Comparison of ENCODE assay signal across 29 cellular contexts in the genomic region with DNA sequence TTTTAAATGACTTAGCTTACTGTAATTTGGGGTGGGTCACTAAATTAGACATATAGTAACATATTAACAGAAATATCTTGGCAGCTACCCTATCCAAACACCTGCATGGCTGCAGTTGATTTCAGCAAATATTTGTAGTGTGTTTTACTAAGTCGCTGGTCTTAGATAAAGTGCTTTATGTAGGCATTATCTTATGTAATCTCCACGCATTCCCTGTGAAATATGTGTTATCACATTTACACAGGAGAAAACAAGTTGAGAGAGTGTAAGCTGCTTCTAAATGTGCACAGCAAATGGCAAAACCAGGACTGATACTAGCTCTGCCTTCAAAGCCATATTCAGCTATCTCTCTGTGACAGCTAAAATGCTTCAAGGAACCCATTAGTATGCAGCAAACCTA.
A peak's percentile ranks its signal among the peaks of the same experiment; 100 is the strongest.
DNase-seq lines count a peak whose midpoint lies in the region; ATAC-seq, FAIRE-seq and TF ChIP-seq lines count a peak whose summit lies in the region.
"Had no signal": no experiment of that assay in that cellular context is flagged by ENCODE, and none has a peak within 500 bp of the region (broad histone marks: within the 10 kb centered on the region; RNA-seq: fewer than 3 reads in every experiment).

No MANE protein-coding gene starts in this region.

- no peaks in the 10 kb centered on the region for H3K36me3 ChIP-seq in astrocyte (ENCODE audit: insufficient read depth, low read length)
- H3K36me3 ChIP-seq in right lobe of liver, result no peaks in the 10 kb centered on the region
- H3K36me3 ChIP-seq: ovary, SJCRH30, suprapubic skin had no signal

- no peak for TF ChIP-seq POLR2A in right lobe of liver (IDR thresholded peaks at IDR 0.05)
- no peak for TF ChIP-seq POLR2A in GM18505 (IDR thresholded peaks at IDR 0.05; ENCODE audit: borderline replicate concordance, extremely low read depth, insufficient read depth, insufficient read length)

- H3K9me3 Mint-ChIP-seq in astrocyte (ENCODE audit: unreplicated experiment), result peaks cover 2% of the 10 kb centered on the region
- H3K9me3 Mint-ChIP-seq: activated naive CD4-positive, alpha-beta T cell treated with anti-CD3 and anti-CD28 coated beads, Interleukin-2, amount 50 U/mL, for 24 hours; nephron progenitor cell; stimulated activated naive B cell treated with anti-CD40 and anti-IgM and Interleukin-4, amounts not matched to agents 10 μg/mL and 1 μg/mL and 100 μg/mL, for 72 hours had no signal

- intact Hi-C loops in right lobe of liver (cut with DNase I), result no loop called here

- no peak overlapping the region for H3K27ac ChIP-seq in astrocyte (ENCODE audit: low read depth, low read length)
- H3K27ac ChIP-seq in right lobe of liver, result no peak overlapping the region
- peak overlapping the region; percentile 7 for H3K27ac ChIP-seq in temporal lobe (ENCODE audit: low read depth, low read length)
- H3K27ac ChIP-seq: ovary, SJCRH30, suprapubic skin had no signal

- H3K36me3 Mint-ChIP-seq in astrocyte (ENCODE audit: low read depth, unreplicated experiment), result no peaks in the 10 kb centered on the region
- H3K36me3 Mint-ChIP-seq: activated naive CD4-positive, alpha-beta T cell treated with anti-CD3 and anti-CD28 coated beads, Interleukin-2, amount 50 U/mL, for 24 hours; CD4-positive, CD25-positive, alpha-beta regulatory T cell; stimulated activated naive B cell treated with anti-CD40 and anti-IgM and Interleukin-4, amounts not matched to agents 10 μg/mL and 1 μg/mL and 100 μg/mL, for 72 hours had no signal

- H3K4me2 ChIP-seq in astrocyte (ENCODE audit: low read length), result no peak overlapping the region

- 15% methylated on average over 2 of the region's 2 CpGs for WGBS in right lobe of liver (ENCODE audit: insufficient coverage, low coverage, low lambda C conversion rate, missing lambda C conversion rate)

- H2AFZ ChIP-seq in astrocyte (ENCODE audit: low read depth, low read length), result no peak overlapping the region

- H3K27me3 Mint-ChIP-seq in astrocyte (ENCODE audit: low read depth, unreplicated experiment), result no peaks in the 10 kb centered on the region
- H3K27me3 Mint-ChIP-seq: CD4-positive, CD25-positive, alpha-beta regulatory T cell; stimulated activated naive B cell treated with anti-CD40 and anti-IgM and Interleukin-4, amounts not matched to agents 10 μg/mL and 1 μg/mL and 100 μg/mL, for 72 hours had no signal

- FAIRE-seq in astrocyte (lab: Jason Lieb, UNC), result no peak
- FAIRE-seq: colon, G401.6, keratinocyte had no signal

- DNase-seq in LNCaP clone FGC (ENCODE audit: low read depth) (peak; percentile 73), astrocyte (ENCODE audit: low read depth) (no peak), right lobe of liver (no peak), T-helper 9 cell (no peak)
- DNase-seq: activated CD4-positive, alpha-beta T cell treated with anti-CD3 and anti-CD28 coated beads, Interleukin-2, amount 50 U/mL, for 48 hours; CD4-positive, CD25-positive, alpha-beta regulatory T cell; effector CD4-positive, alpha-beta T cell; glutamatergic neuron; H7; NCI-H187; NCI-H524; nephron progenitor cell; ovary; right cardiac atrium; SJCRH30; stimulated activated CD4-positive, alpha-beta T cell treated with anti-CD3 and anti-CD28 coated beads, Interleukin-12 subunit alpha, Interleukin-12 subunit beta, amount 100 ng/mL, for 4 hours; stimulated activated CD4-positive, alpha-beta T cell treated with anti-CD3 and anti-CD28 coated beads, Interleukin-4, amount 100 ng/mL, for 24 hours; stimulated activated naive B cell treated with anti-CD40 and anti-IgM and Interleukin-4, amounts not matched to agents 10 μg/mL and 1 μg/mL and 100 μg/mL, for 72 hours had no signal

- H3K27me3 ChIP-seq in astrocyte (ENCODE audit: insufficient read depth, low read length), result no peaks in the 10 kb centered on the region
- H3K27me3 ChIP-seq in right lobe of liver, result peaks cover 0 to 7% of the 10 kb centered on the region in 2 donors
- H3K27me3 ChIP-seq: ovary, SJCRH30, suprapubic skin had no signal

- peaks cover 36% of the 10 kb centered on the region for H3K4me1 Mint-ChIP-seq in astrocyte (ENCODE audit: low read depth, unreplicated experiment)
- H3K4me1 Mint-ChIP-seq: CD4-positive, CD25-positive, alpha-beta regulatory T cell; stimulated activated naive B cell treated with anti-CD40 and anti-IgM and Interleukin-4, amounts not matched to agents 10 μg/mL and 1 μg/mL and 100 μg/mL, for 72 hours had no signal

- H3K4me3 Mint-ChIP-seq in astrocyte (ENCODE audit: unreplicated experiment), result no peak overlapping the region
- H3K4me3 Mint-ChIP-seq: activated naive CD4-positive, alpha-beta T cell treated with anti-CD3 and anti-CD28 coated beads, Interleukin-2, amount 50 U/mL, for 24 hours; CD4-positive, CD25-positive, alpha-beta regulatory T cell; nephron progenitor cell; stimulated activated naive B cell treated with anti-CD40 and anti-IgM and Interleukin-4, amounts not matched to agents 10 μg/mL and 1 μg/mL and 100 μg/mL, for 72 hours had no signal

- no peaks in the 10 kb centered on the region for H3K4me1 ChIP-seq in astrocyte (ENCODE audit: insufficient read depth, low read length)
- H3K4me1 ChIP-seq in right lobe of liver, result peaks cover 0 to 6% (median 0%) of the 10 kb centered on the region in 4 donors
- H3K4me1 ChIP-seq: SJCRH30, suprapubic skin had no signal

- no peaks in the 10 kb centered on the region for H3K9me3 ChIP-seq in astrocyte (ENCODE audit: insufficient read depth, low read depth, low read length)
- no peaks in the 10 kb centered on the region for H3K9me3 ChIP-seq in right lobe of liver
- H3K9me3 ChIP-seq: ovary, SJCRH30, suprapubic skin had no signal

- H4K20me1 ChIP-seq in astrocyte (ENCODE audit: insufficient read depth, low read length), result no peaks in the 10 kb centered on the region

- TF ChIP-seq CTCF in LNCaP clone FGC (IDR thresholded peaks at IDR 0.05; ENCODE audit: control insufficient read depth, extremely low read depth, insufficient read depth) (no peak), astrocyte (IDR thresholded peaks at IDR 0.05; ENCODE audit: insufficient read depth, low read depth, low read length) (no peak), right lobe of liver (IDR thresholded peaks at IDR 0.05) (no peak)

- ATAC-seq in right lobe of liver (peak; percentile 20 to 77 (median 62)), HG03469 (IDR thresholded peaks at IDR 0.05; ENCODE audit: unreplicated experiment) (no peak), HG03442 (IDR thresholded peaks at IDR 0.05; ENCODE audit: unreplicated experiment) (no peak), GM18505 (IDR thresholded peaks at IDR 0.05; ENCODE audit: unreplicated experiment) (no peak)
- ATAC-seq: activated CD4-positive, CD25-positive, alpha-beta regulatory T cell treated with anti-CD3 and anti-CD28 coated beads, Interleukin-2, amount 50 U/mL, for 24 hours; right cardiac atrium; stimulated activated naive B cell treated with anti-CD40 and anti-IgM and Interleukin-4, amounts not matched to agents 10 μg/mL and 1 μg/mL and 100 μg/mL, for 72 hours had no signal

- no peak overlapping the region for H3K9ac ChIP-seq in astrocyte (ENCODE audit: low read length)

- peak overlapping the region; percentile 30 for H3K27ac Mint-ChIP-seq in astrocyte (ENCODE audit: unreplicated experiment)
- H3K27ac Mint-ChIP-seq: activated naive CD4-positive, alpha-beta T cell treated with anti-CD3 and anti-CD28 coated beads, Interleukin-2, amount 50 U/mL, for 24 hours; CD4-positive, CD25-positive, alpha-beta regulatory T cell; nephron progenitor cell; stimulated activated naive B cell treated with anti-CD40 and anti-IgM and Interleukin-4, amounts not matched to agents 10 μg/mL and 1 μg/mL and 100 μg/mL, for 72 hours had no signal

- no peaks in the 10 kb centered on the region for H3K79me2 ChIP-seq in astrocyte (ENCODE audit: insufficient read depth, low read length)

- H3K4me3 ChIP-seq in LNCaP clone FGC (ENCODE audit: low read depth, low read length), result no peak overlapping the region
- H3K4me3 ChIP-seq in astrocyte (ENCODE audit: insufficient read depth, low read depth, low read length), result no peak overlapping the region
- no peak overlapping the region for H3K4me3 ChIP-seq in right lobe of liver
- H3K4me3 ChIP-seq: lung, ovary, SJCRH30, suprapubic skin had no signal

Comparison
In these comparisons a context has a peak if more than half of its experiments do, and no peak if none do; other contexts are left out.
1. ATAC-seq: peak in right lobe of liver (4 of 4); none in HG03469 (single experiment), HG03442 (single experiment) and GM18505 (single experiment).